2 cellular contexts compared by ENCODE assay signal in the genomic region with DNA sequence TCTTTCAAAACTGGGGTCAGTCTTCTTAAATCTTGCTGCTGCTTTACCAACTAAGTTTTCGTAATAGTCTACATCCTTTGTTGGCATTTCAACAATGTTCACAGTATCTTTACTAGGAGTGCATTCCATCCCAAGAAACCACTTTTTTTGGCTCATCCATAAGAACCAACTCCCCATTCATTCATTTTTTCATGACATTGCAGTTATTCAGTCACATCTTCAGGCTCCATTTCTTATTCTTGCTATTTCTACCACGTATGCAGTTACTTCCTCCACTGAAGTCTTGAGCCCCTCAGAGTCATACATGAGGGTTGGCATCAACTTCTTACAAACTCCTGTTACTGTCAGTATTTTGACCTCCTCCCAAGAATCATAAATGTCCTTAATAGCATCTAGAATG.
TF ChIP-seq lines count a peak whose summit lies in the region.

No MANE protein-coding gene starts in this region.

TF ChIP-seq in HepG2, 621 proteins besides CTCF, POLR2A, EP300 and RAD21 (continued from another document):
- TF ChIP-seq MAFK (conservative IDR thresholded peaks at IDR 0.05 in 1 of 2, IDR thresholded peaks at IDR 0.05 in 1 of 2; ENCODE audit: low read length in 2 of 2) = peak; percentile 7 to 55; a peak in 2 of 4 replicates
TF ChIP-seq in HepG2: peak in this region for 2.

TF ChIP-seq in A549, 52 proteins besides CTCF, POLR2A, EP300 and RAD21:
- TF ChIP-seq, protein P1, sequence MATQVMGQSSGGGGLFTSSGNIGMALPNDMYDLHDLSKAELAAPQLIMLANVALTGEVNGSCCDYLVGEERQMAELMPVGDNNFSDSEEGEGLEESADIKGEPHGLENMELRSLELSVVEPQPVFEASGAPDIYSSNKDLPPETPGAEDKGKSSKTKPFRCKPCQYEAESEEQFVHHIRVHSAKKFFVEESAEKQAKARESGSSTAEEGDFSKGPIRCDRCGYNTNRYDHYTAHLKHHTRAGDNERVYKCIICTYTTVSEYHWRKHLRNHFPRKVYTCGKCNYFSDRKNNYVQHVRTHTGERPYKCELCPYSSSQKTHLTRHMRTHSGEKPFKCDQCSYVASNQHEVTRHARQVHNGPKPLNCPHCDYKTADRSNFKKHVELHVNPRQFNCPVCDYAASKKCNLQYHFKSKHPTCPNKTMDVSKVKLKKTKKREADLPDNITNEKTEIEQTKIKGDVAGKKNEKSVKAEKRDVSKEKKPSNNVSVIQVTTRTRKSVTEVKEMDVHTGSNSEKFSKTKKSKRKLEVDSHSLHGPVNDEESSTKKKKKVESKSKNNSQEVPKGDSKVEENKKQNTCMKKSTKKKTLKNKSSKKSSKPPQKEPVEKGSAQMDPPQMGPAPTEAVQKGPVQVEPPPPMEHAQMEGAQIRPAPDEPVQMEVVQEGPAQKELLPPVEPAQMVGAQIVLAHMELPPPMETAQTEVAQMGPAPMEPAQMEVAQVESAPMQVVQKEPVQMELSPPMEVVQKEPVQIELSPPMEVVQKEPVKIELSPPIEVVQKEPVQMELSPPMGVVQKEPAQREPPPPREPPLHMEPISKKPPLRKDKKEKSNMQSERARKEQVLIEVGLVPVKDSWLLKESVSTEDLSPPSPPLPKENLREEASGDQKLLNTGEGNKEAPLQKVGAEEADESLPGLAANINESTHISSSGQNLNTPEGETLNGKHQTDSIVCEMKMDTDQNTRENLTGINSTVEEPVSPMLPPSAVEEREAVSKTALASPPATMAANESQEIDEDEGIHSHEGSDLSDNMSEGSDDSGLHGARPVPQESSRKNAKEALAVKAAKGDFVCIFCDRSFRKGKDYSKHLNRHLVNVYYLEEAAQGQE (IDR thresholded peaks at IDR 0.05) = no peak
- TF ChIP-seq, protein P2, sequence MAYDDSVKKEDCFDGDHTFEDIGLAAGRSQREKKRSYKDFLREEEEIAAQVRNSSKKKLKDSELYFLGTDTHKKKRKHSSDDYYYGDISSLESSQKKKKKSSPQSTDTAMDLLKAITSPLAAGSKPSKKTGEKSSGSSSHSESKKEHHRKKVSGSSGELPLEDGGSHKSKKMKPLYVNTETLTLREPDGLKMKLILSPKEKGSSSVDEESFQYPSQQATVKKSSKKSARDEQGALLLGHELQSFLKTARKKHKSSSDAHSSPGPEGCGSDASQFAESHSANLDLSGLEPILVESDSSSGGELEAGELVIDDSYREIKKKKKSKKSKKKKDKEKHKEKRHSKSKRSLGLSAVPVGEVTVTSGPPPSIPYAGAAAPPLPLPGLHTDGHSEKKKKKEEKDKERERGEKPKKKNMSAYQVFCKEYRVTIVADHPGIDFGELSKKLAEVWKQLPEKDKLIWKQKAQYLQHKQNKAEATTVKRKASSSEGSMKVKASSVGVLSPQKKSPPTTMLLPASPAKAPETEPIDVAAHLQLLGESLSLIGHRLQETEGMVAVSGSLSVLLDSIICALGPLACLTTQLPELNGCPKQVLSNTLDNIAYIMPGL (CRISPR knock-in tag; IDR thresholded peaks at IDR 0.05; ENCODE audit: borderline replicate concordance) = no peak
- TF ChIP-seq RARB (CRISPR knock-in tag; IDR thresholded peaks at IDR 0.05) = no peak
- peak; percentile 65 for TF ChIP-seq MAFK (IDR thresholded peaks at IDR 0.05; ENCODE audit: partially characterized antibody)
TF ChIP-seq in A549: peak in this region for 1.
